3 cellular contexts compared by ENCODE assay signal in genomic region chr16:1335211-1335971, GRCh38.
TF ChIP-seq lines count a peak whose summit lies in the region.

No MANE protein-coding gene starts in this region.

TF ChIP-seq in HEK293, 187 proteins besides CTCF, POLR2A, EP300 and RAD21:
- TF ChIP-seq ZNF24 (tag by site-specific recombination; IDR thresholded peaks at IDR 0.05): no peak
- TF ChIP-seq PRDM10 (tag by site-specific recombination; IDR thresholded peaks at IDR 0.05): peak; percentile 57

TF ChIP-seq in GM12878, 131 proteins besides CTCF, POLR2A, EP300 and RAD21:
- TF ChIP-seq ZNF24 (IDR thresholded peaks at IDR 0.05): no peak
- no peak for TF ChIP-seq RB1 (IDR thresholded peaks at IDR 0.05; ENCODE audit: borderline replicate concordance)
- TF ChIP-seq WRNIP1 (IDR thresholded peaks at IDR 0.05; ENCODE audit: borderline replicate concordance, low read depth, low read length): no peak
- TF ChIP-seq EED (IDR thresholded peaks at IDR 0.05; ENCODE audit: low read depth): no peak
- no peak for TF ChIP-seq CHD4 (IDR thresholded peaks at IDR 0.05)
- TF ChIP-seq HDAC2 (IDR thresholded peaks at IDR 0.05): no peak
- no peak for TF ChIP-seq SUZ12 (IDR thresholded peaks at IDR 0.05; ENCODE audit: unreplicated experiment)
- TF ChIP-seq ETV6 (conservative IDR thresholded peaks at IDR 0.05 in 1 of 2, IDR thresholded peaks at IDR 0.05 in 1 of 2; ENCODE audit: borderline replicate concordance in 1 of 2, low read depth in 1 of 2): no peak
- no peak for TF ChIP-seq NFXL1 (IDR thresholded peaks at IDR 0.05; ENCODE audit: borderline replicate concordance)
- no peak for TF ChIP-seq RCOR1 (conservative IDR thresholded peaks at IDR 0.05; ENCODE audit: low read depth, low read length)
- TF ChIP-seq HCFC1 (IDR thresholded peaks at IDR 0.05; ENCODE audit: low read length): no peak
- no peak for TF ChIP-seq MEF2A (IDR thresholded peaks at IDR 0.05; ENCODE audit: insufficient read depth, low read depth, low read length)
- TF ChIP-seq SMC3 (IDR thresholded peaks at IDR 0.05; ENCODE audit: borderline replicate concordance, low read length): no peak
- no peak for TF ChIP-seq ZBTB11 (CRISPR knock-in tag; IDR thresholded peaks at IDR 0.05)
- no peak for TF ChIP-seq E2F4 (IDR thresholded peaks at IDR 0.05; ENCODE audit: low read depth, low read length)
- TF ChIP-seq ZBTB33 (IDR thresholded peaks at IDR 0.05): no peak
TF ChIP-seq in GM12878: peak in this region for 0.

TF ChIP-seq in GM12891, 5 proteins besides CTCF, POLR2A, EP300 and RAD21:
- no peak for TF ChIP-seq POLR2AphosphoS5 (IDR thresholded peaks at IDR 0.05; ENCODE audit: low read depth, low read length)
- TF ChIP-seq PAX5 (IDR thresholded peaks at IDR 0.05; ENCODE audit: insufficient read depth, low read length, severe bottlenecking): no peak
- no peak for TF ChIP-seq TAF1 (IDR thresholded peaks at IDR 0.05; ENCODE audit: low read depth, low read length)
- TF ChIP-seq POU2F2 (IDR thresholded peaks at IDR 0.05; ENCODE audit: low read depth, low read length): no peak
- TF ChIP-seq SPI1 (IDR thresholded peaks at IDR 0.05; ENCODE audit: low read depth, low read length): no peak
